14 cellular contexts compared by ENCODE assay signal in the genomic region with DNA sequence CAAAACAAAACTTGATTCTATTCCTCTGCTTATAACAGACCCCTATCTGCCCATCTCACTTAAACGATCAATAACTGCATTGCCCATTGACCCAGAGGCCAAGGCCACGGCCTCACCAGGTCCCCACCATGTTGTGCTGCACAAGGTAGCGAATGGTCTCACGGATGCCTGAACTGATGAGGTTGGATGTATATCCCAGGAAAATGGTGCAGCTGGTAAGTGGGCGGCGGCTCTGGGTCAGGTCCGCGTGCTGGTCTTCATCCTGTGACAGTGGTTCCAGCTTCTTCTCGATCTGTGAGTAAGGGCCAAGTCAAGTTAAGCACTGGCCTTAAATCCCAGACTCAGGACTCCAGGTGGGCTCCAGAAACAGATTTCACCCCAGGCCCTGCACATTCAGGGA. TPM values are rescaled to one million over a fixed set of nuclear protein-coding genes. Genes with fewer than 3 reads are reported as not detected.
DNase-seq lines count a peak whose midpoint lies in the region; ATAC-seq and TF ChIP-seq lines count a peak whose summit lies in the region.
"Had no signal": no experiment of that assay in that cellular context is flagged by ENCODE, and none has a peak within 500 bp of the region (broad histone marks: within the 10 kb centered on the region; RNA-seq: fewer than 3 reads in every experiment).

No MANE protein-coding gene starts in this region.

- peaks cover 11% of the 10 kb centered on the region for H3K27me3 Mint-ChIP-seq in glutamatergic neuron (ENCODE audit: unreplicated experiment)

- H3K4me1 Mint-ChIP-seq in glutamatergic neuron (ENCODE audit: low read depth, unreplicated experiment): no peaks in the 10 kb centered on the region

- no peak overlapping the region for H3K27ac Mint-ChIP-seq in glutamatergic neuron (ENCODE audit: unreplicated experiment)

- peaks cover 2% of the 10 kb centered on the region for H3K4me1 ChIP-seq in right cardiac atrium (ENCODE audit: control insufficient read depth, insufficient read depth, low read length)
- peaks cover 0 to 30% (median 13%) of the 10 kb centered on the region in 9 donors for H3K4me1 ChIP-seq in heart right ventricle
- peaks cover 25% of the 10 kb centered on the region for H3K4me1 ChIP-seq in left ventricle myocardium inferior

- H3K36me3 Mint-ChIP-seq in glutamatergic neuron (ENCODE audit: unreplicated experiment): no peaks in the 10 kb centered on the region

- H3K27ac ChIP-seq in right cardiac atrium (ENCODE audit: low read length) (no peak overlapping the region), heart right ventricle (no peak overlapping the region), VCaP (peak overlapping the region; percentile 100), left ventricle myocardium inferior (replicated peaks) (no peak overlapping the region)

- H3K9me3 ChIP-seq in right cardiac atrium (ENCODE audit: control insufficient read depth, low read length) (no peaks in the 10 kb centered on the region), heart right ventricle (no peaks in the 10 kb centered on the region), left ventricle myocardium inferior (replicated peaks) (no peaks in the 10 kb centered on the region)

- TF ChIP-seq CTCF in heart right ventricle (IDR thresholded peaks at IDR 0.05) (no peak), VCaP (conservative IDR thresholded peaks at IDR 0.05) (no peak), glutamatergic neuron (IDR thresholded peaks at IDR 0.05; ENCODE audit: partially characterized antibody, unreplicated experiment) (no peak), left ventricle myocardium inferior (IDR thresholded peaks at IDR 0.05; ENCODE audit: borderline replicate concordance) (no peak)

- no peak for ATAC-seq in right cardiac atrium
- no peak for ATAC-seq in heart right ventricle
- no peak for ATAC-seq in HG02759 (IDR thresholded peaks at IDR 0.05; ENCODE audit: unreplicated experiment)
- no peak for ATAC-seq in HG03045 (IDR thresholded peaks at IDR 0.05; ENCODE audit: unreplicated experiment)
- ATAC-seq: esophagus mucosa, Panc1 had no signal

- WGBS in right cardiac atrium: 93% methylated on average over 9 of the region's 9 CpGs
- 93% methylated on average over 9 of the region's 9 CpGs for WGBS in heart right ventricle, 2 donors

- H3K4me3 Mint-ChIP-seq in glutamatergic neuron (ENCODE audit: unreplicated experiment): peak overlapping the region; percentile 61

- intact Hi-C loops in right cardiac atrium (cut with DNase I): no loop called here
- intact Hi-C loops in heart right ventricle (cut with DNase I): loop anchor here in 1 of 10 donors (5.0 kb wide), 1 partner anchor 42 kb away; a partner anchor contains a TSS
- intact Hi-C loops in left ventricle myocardium inferior (cut with micrococcal nuclease): no loop called here

- peaks cover 7% of the 10 kb centered on the region for H3K9me3 Mint-ChIP-seq in glutamatergic neuron (ENCODE audit: unreplicated experiment)

- DNase-seq in right cardiac atrium: peak in 2 of 3 donors; percentile 41 to 47
- no peak for DNase-seq in heart right ventricle
- no peak for DNase-seq in glutamatergic neuron
- DNase-seq in left ventricle myocardium inferior: no peak
- no peak for DNase-seq in C1 segment of cervical spinal cord (lab: John Stamatoyannopoulos, UW)
- DNase-seq: AML-193, posterior cingulate gyrus had no signal

- H3K36me3 ChIP-seq in heart right ventricle (peaks cover 0 to 52% (median 41%) of the 10 kb centered on the region in 9 donors), left ventricle myocardium inferior (peaks cover 51% of the 10 kb centered on the region)

- H3K27me3 ChIP-seq in right cardiac atrium (ENCODE audit: control insufficient read depth, insufficient read depth): no peaks in the 10 kb centered on the region
- H3K27me3 ChIP-seq in heart right ventricle: no peaks in the 10 kb centered on the region
- H3K27me3 ChIP-seq in left ventricle myocardium inferior (ENCODE audit: low read depth): no peaks in the 10 kb centered on the region

- H3K4me3 ChIP-seq in right cardiac atrium (ENCODE audit: low read length) (no peak overlapping the region), heart right ventricle (no peak overlapping the region), left ventricle myocardium inferior (no peak overlapping the region)

RNA-seq across cellular contexts. Expression of a gene that starts 1.6 kb away (rescaled TPM):
- 10 to 100 TPM; 40.8 to 52.0 (median 49.7) TPM for total RNA-seq in right cardiac atrium
- polyA plus RNA-seq in right cardiac atrium: 49.4 TPM
- 10 to 100 TPM; 43.6 to 59.3 (median 49.7) TPM for total RNA-seq in heart right ventricle
- polyA plus RNA-seq in heart right ventricle: 10 to 100 TPM; 64.5 to 82.2 TPM
- 116 TPM for total RNA-seq in glutamatergic neuron (ENCODE audit: unreplicated experiment)
- total RNA-seq in left ventricle myocardium inferior: 50.8 TPM

RNA-seq across cellular contexts. Expression of a gene that starts 7.8 kb away (rescaled TPM):
- not detected for total RNA-seq in right cardiac atrium
- not detected for polyA plus RNA-seq in right cardiac atrium
- total RNA-seq in heart right ventricle: not detected
- not detected for polyA plus RNA-seq in heart right ventricle
- total RNA-seq in glutamatergic neuron (ENCODE audit: unreplicated experiment): not detected
- total RNA-seq in left ventricle myocardium inferior: not detected
- total RNA-seq: bronchial epithelial cell, esophagus mucosa, lung microvascular endothelial cell had no signal

RNA-seq across cellular contexts. Expression of a gene that starts 13.4 kb away (rescaled TPM):
- 10 to 100 TPM in 1 of 4 donors, 1 to 10 TPM in 3; 6.3 to 10.5 (median 8.1) TPM for total RNA-seq in right cardiac atrium
- 10.0 TPM for polyA plus RNA-seq in right cardiac atrium
- total RNA-seq in heart right ventricle: 10 to 100 TPM in 1 of 10 donors, 1 to 10 TPM in 9; 5.5 to 10.7 (median 7.9) TPM
- 10 to 100 TPM; 14.5 to 19.7 TPM for polyA plus RNA-seq in heart right ventricle
- total RNA-seq in glutamatergic neuron (ENCODE audit: unreplicated experiment): 16.3 TPM
- total RNA-seq in left ventricle myocardium inferior: 8.4 TPM

RNA-seq across cellular contexts. Expression of a gene that starts 13.5 kb away (rescaled TPM):
- total RNA-seq in right cardiac atrium (10 to 100 TPM; 32.7 to 52.6 (median 42.1) TPM), heart right ventricle (10 to 100 TPM; 14.2 to 89.9 (median 25.5) TPM), glutamatergic neuron (ENCODE audit: unreplicated experiment) (72.2 TPM), left ventricle myocardium inferior (26.7 TPM)
- polyA plus RNA-seq in right cardiac atrium (19.8 TPM), heart right ventricle (10 to 100 TPM; 17.7 to 40.1 TPM)

RNA-seq across cellular contexts. Expression of a gene that starts 16.4 kb away (rescaled TPM):
- total RNA-seq in right cardiac atrium (1 to 10 TPM; 1.2 to 2.0 (median 1.9) TPM), heart right ventricle (1 to 10 TPM; 1.2 to 3.1 (median 2.1) TPM), glutamatergic neuron (ENCODE audit: unreplicated experiment) (7.4 TPM), left ventricle myocardium inferior (1.8 TPM)
- polyA plus RNA-seq in right cardiac atrium (2.1 TPM), heart right ventricle (1 to 10 TPM; 1.2 to 4.6 TPM)

Comparison
In these comparisons a context has a peak if more than half of its experiments do, and no peak if none do; other contexts are left out.
1. DNase-seq: peak in right cardiac atrium (2 of 3); none in heart right ventricle (0 of 2), glutamatergic neuron (single experiment), left ventricle myocardium inferior (single experiment) and C1 segment of cervical spinal cord (0 of 14).